In genomic region chr11:2271077-2271326, GRCh38 we compare ENCODE assay signal across 9 cellular contexts. TPM values are rescaled to one million over a fixed set of nuclear protein-coding genes. Genes with fewer than 3 reads are reported as not detected.
DNase-seq lines count a peak whose midpoint lies in the region; ATAC-seq, FAIRE-seq and TF ChIP-seq lines count a peak whose summit lies in the region.
"Had no signal": no experiment of that assay in that cellular context is flagged by ENCODE, and none has a peak within 500 bp of the region (broad histone marks: within the 10 kb centered on the region; RNA-seq: fewer than 3 reads in every experiment).

No MANE protein-coding gene starts in this region.

- H3K36me3 Mint-ChIP-seq in activated T-helper 2 cell treated with anti-CD3 and anti-CD28 coated beads, Interferon-gamma antibody, Interleukin-2, Interleukin-4, amounts not matched to agents 10 μg/mL and 5 μg/mL and 100 μg/mL, durations not matched to agents 14 hours and 24 hours and 36 hours (ENCODE audit: low read depth): no peaks in the 10 kb centered on the region

- no peaks in the 10 kb centered on the region for H3K9me3 Mint-ChIP-seq in activated T-helper 2 cell treated with anti-CD3 and anti-CD28 coated beads, Interferon-gamma antibody, Interleukin-2, Interleukin-4, amounts not matched to agents 10 μg/mL and 5 μg/mL and 100 μg/mL, durations not matched to agents 14 hours and 24 hours and 36 hours

- no peak overlapping the region for H3K4me3 Mint-ChIP-seq in activated T-helper 2 cell treated with anti-CD3 and anti-CD28 coated beads, Interferon-gamma antibody, Interleukin-2, Interleukin-4, amounts not matched to agents 10 μg/mL and 5 μg/mL and 100 μg/mL, durations not matched to agents 14 hours and 24 hours and 36 hours (ENCODE audit: low read depth)

- H3K27ac Mint-ChIP-seq in activated T-helper 2 cell treated with anti-CD3 and anti-CD28 coated beads, Interferon-gamma antibody, Interleukin-2, Interleukin-4, amounts not matched to agents 10 μg/mL and 5 μg/mL and 100 μg/mL, durations not matched to agents 14 hours and 24 hours and 36 hours: no peak overlapping the region

- ATAC-seq in left colon: peak; percentile 41
- ATAC-seq in GM21576 (IDR thresholded peaks at IDR 0.05; ENCODE audit: unreplicated experiment): no peak
- ATAC-seq: Panc1 had no signal

- DNase-seq in NCI-H526 (lab: John Stamatoyannopoulos, UW) (peak; percentile 82 to 97), left colon (peak; percentile 44), HUDEP-2 (lab: John Stamatoyannopoulos, UW; ENCODE audit: unreplicated experiment in 76 of 76) (no peak), foreskin melanocyte (no peak), D721Med (ENCODE audit: insufficient read length, low spot score) (no peak)
- peak; percentile 9 for DNase-seq in activated T-helper 2 cell treated with anti-CD3 and anti-CD28 coated beads, Interferon-gamma antibody, Interleukin-2, Interleukin-4, amounts not matched to agents 10 μg/mL and 5 μg/mL and 100 μg/mL, durations not matched to agents 14 hours and 24 hours and 36 hours (ENCODE audit: low spot score)
- DNase-seq in stimulated activated CD8-positive, alpha-beta memory T cell treated with anti-CD3 and anti-CD28 coated beads, Interleukin-15, amount 100 ng/mL, for 4 hours (ENCODE audit: low read depth in 2 of 2): peak; percentile 47 to 66

- TF ChIP-seq CTCF in D721Med (IDR thresholded peaks at IDR 0.05; ENCODE audit: insufficient read depth, missing control alignments): no peak

- FAIRE-seq in D721Med (lab: Jason Lieb, UNC): no peak

- intact Hi-C loops in activated T-helper 2 cell treated with anti-CD3 and anti-CD28 coated beads, Interferon-gamma antibody, Interleukin-2, Interleukin-4, amounts not matched to agents 10 μg/mL and 5 μg/mL and 100 μg/mL, durations not matched to agents 14 hours and 24 hours and 36 hours (cut with micrococcal nuclease): no loop called here
- intact Hi-C loops in left colon (cut with DNase I, micrococcal nuclease): no loop called here

- peaks cover 7% of the 10 kb centered on the region for H3K4me1 Mint-ChIP-seq in activated T-helper 2 cell treated with anti-CD3 and anti-CD28 coated beads, Interferon-gamma antibody, Interleukin-2, Interleukin-4, amounts not matched to agents 10 μg/mL and 5 μg/mL and 100 μg/mL, durations not matched to agents 14 hours and 24 hours and 36 hours (ENCODE audit: low read depth)

- H3K27me3 Mint-ChIP-seq in activated T-helper 2 cell treated with anti-CD3 and anti-CD28 coated beads, Interferon-gamma antibody, Interleukin-2, Interleukin-4, amounts not matched to agents 10 μg/mL and 5 μg/mL and 100 μg/mL, durations not matched to agents 14 hours and 24 hours and 36 hours (ENCODE audit: low read depth): peaks cover 22% of the 10 kb centered on the region

RNA-seq across cellular contexts. Expression of gene ASCL2, which starts 0.6 kb away (rescaled TPM):
- total RNA-seq in activated T-helper 2 cell treated with anti-CD3 and anti-CD28 coated beads, Interferon-gamma antibody, Interleukin-2, Interleukin-4, amounts not matched to agents 10 μg/mL and 5 μg/mL and 100 μg/mL, durations not matched to agents 14 hours and 24 hours and 36 hours: 0.23 and 0.25 TPM in 2 replicates
- 10 to 100 TPM in 1 of 2 donors, 1 to 10 TPM in 1; 6.3 to 10.4 TPM for total RNA-seq in left colon

RNA-seq across cellular contexts. Expression of gene C11orf21, which starts 30.7 kb away (rescaled TPM):
- total RNA-seq in activated T-helper 2 cell treated with anti-CD3 and anti-CD28 coated beads, Interferon-gamma antibody, Interleukin-2, Interleukin-4, amounts not matched to agents 10 μg/mL and 5 μg/mL and 100 μg/mL, durations not matched to agents 14 hours and 24 hours and 36 hours: 3.1 and 3.4 TPM in 2 replicates
- total RNA-seq in left colon: under 1 TPM; 0.15 to 0.78 TPM

RNA-seq across cellular contexts. Expression of gene TSPAN32, which starts 30.8 kb away (rescaled TPM):
- 4.6 and 4.8 TPM in 2 replicates for total RNA-seq in activated T-helper 2 cell treated with anti-CD3 and anti-CD28 coated beads, Interferon-gamma antibody, Interleukin-2, Interleukin-4, amounts not matched to agents 10 μg/mL and 5 μg/mL and 100 μg/mL, durations not matched to agents 14 hours and 24 hours and 36 hours
- 1 to 10 TPM in 1 of 2 donors, not detected in 1; 1.3 TPM for total RNA-seq in left colon

Comparison
In these comparisons a context has a peak if more than half of its experiments do, and no peak if none do; other contexts are left out.
1. DNase-seq: peak in NCI-H526 (2 of 2), activated T-helper 2 cell treated with anti-CD3 and anti-CD28 coated beads, Interferon-gamma antibody, Interleukin-2, Interleukin-4, amounts not matched to agents 10 μg/mL and 5 μg/mL and 100 μg/mL, durations not matched to agents 14 hours and 24 hours and 36 hours (single experiment), left colon (2 of 2) and stimulated activated CD8-positive, alpha-beta memory T cell treated with anti-CD3 and anti-CD28 coated beads, Interleukin-15, amount 100 ng/mL, for 4 hours (2 of 2); none in HUDEP-2 (0 of 76), foreskin melanocyte (single experiment) and D721Med (single experiment).